In genomic region chr15:85329561-85330421, GRCh38 we compare ENCODE assay signal across 1 cellular context.
A peak's percentile ranks its signal among the peaks of the same experiment; 100 is the strongest.
TF ChIP-seq lines count a peak whose summit lies in the region.

No MANE protein-coding gene starts in this region.

TF ChIP-seq in GM12878, 131 proteins besides CTCF, POLR2A, EP300 and RAD21 (continued from another document and continues in another):
- TF ChIP-seq STAT3 (IDR thresholded peaks at IDR 0.05; ENCODE audit: low read depth, low read length) (no peak), LARP7 (IDR thresholded peaks at IDR 0.05) (no peak), HDAC6 (IDR thresholded peaks at IDR 0.05; ENCODE audit: unreplicated experiment) (no peak), ZNF687 (IDR thresholded peaks at IDR 0.05) (no peak), ZBTB40 (IDR thresholded peaks at IDR 0.05; ENCODE audit: borderline replicate concordance) (no peak), ZZZ3 (IDR thresholded peaks at IDR 0.05; ENCODE audit: control insufficient read depth, insufficient read length, low read depth) (no peak), CREB1 (IDR thresholded peaks at IDR 0.05; ENCODE audit: low read depth) (peak; percentile 47; the same call in 1 of the 2 replicates), IRF4 (IDR thresholded peaks at IDR 0.05; ENCODE audit: low read depth, low read length) (peak; percentile 91), SMC3 (IDR thresholded peaks at IDR 0.05; ENCODE audit: borderline replicate concordance, low read length) (peak; percentile 6; the same call in 1 of the 2 replicates), TCF12 (IDR thresholded peaks at IDR 0.05; ENCODE audit: low read depth, low read length) (peak; percentile 81), NFIC (IDR thresholded peaks at IDR 0.05; ENCODE audit: low read depth, low read length) (peak; percentile 71), TBL1XR1 (IDR thresholded peaks at IDR 0.05; ENCODE audit: low read depth, low read length) (peak; percentile 56), PBX3 (IDR thresholded peaks at IDR 0.05; ENCODE audit: insufficient replicate concordance, low read depth, low read length) (no peak), MXI1 (IDR thresholded peaks at IDR 0.05; ENCODE audit: low read depth, low read length) (no peak; the same call in none of the 2 replicates), REST (IDR thresholded peaks at IDR 0.05; ENCODE audit: low read depth, low read length) (no peak), ZBTB4 (CRISPR knock-in tag; IDR thresholded peaks at IDR 0.05) (no peak), CBFB (IDR thresholded peaks at IDR 0.05; ENCODE audit: low read depth) (no peak; the same call in 1 of the 2 replicates), ZNF592 (IDR thresholded peaks at IDR 0.05) (no peak), BCL11A (IDR thresholded peaks at IDR 0.05; ENCODE audit: low read depth, low read length) (peak; percentile 80), TCF7 (IDR thresholded peaks at IDR 0.05; ENCODE audit: borderline replicate concordance) (no peak), RELB (IDR thresholded peaks at IDR 0.05; ENCODE audit: low read depth) (peak; percentile 50; the same call in 1 of the 2 replicates), HDAC2 (IDR thresholded peaks at IDR 0.05) (0 out of 2 replicates have a peak, but pooled peaks have one; percentile 48), CHD2 (IDR thresholded peaks at IDR 0.05; ENCODE audit: borderline replicate concordance, low read depth, low read length) (peak; percentile 47; the same call in 1 of the 2 replicates), CHD4 (IDR thresholded peaks at IDR 0.05) (no peak), ZBTB11 (CRISPR knock-in tag; IDR thresholded peaks at IDR 0.05) (no peak)
